Comparison of ENCODE assay signal across 8 cellular contexts in genomic region chr1:64471218-64471719, GRCh38. TPM values are rescaled to one million over a fixed set of nuclear protein-coding genes. Genes with fewer than 3 reads are reported as not detected.
DNase-seq lines count a peak whose midpoint lies in the region; TF ChIP-seq lines count a peak whose summit lies in the region.

No MANE protein-coding gene starts in this region.

- TF ChIP-seq POLR2A in erythroblast (IDR thresholded peaks at IDR 0.05; ENCODE audit: low read length) (no peak), uterus (IDR thresholded peaks at IDR 0.05) (no peak)

- H3K36me3 ChIP-seq in WERI-Rb-1 (no peaks in the 10 kb centered on the region), muscle layer of colon (ENCODE audit: insufficient read depth, low read length) (no peaks in the 10 kb centered on the region), uterus (no peaks in the 10 kb centered on the region)

- H3K27me3 ChIP-seq in WERI-Rb-1 (ENCODE audit: insufficient read depth, low read depth, severe bottlenecking) (no peaks in the 10 kb centered on the region), muscle layer of colon (ENCODE audit: control insufficient read depth in 1 of 2, insufficient read depth in 2 of 2, low read length in 2 of 2) (peaks cover 0 to 8% of the 10 kb centered on the region in 2 donors), uterus (no peaks in the 10 kb centered on the region)

- peaks cover 15% of the 10 kb centered on the region for H3K4me1 ChIP-seq in muscle layer of colon (ENCODE audit: insufficient read depth, low read length)
- no peaks in the 10 kb centered on the region for H3K4me1 ChIP-seq in uterus

- H3K9ac ChIP-seq in muscle layer of colon (ENCODE audit: low read length): no peak overlapping the region

- DNase-seq in NOMO-1 treated with dmso at 0.1 percent for 144 hours (lab: John Stamatoyannopoulos, UW; ENCODE audit: unreplicated experiment): peak; percentile 16
- no peak for DNase-seq in NOMO-1 (lab: John Stamatoyannopoulos, UW; ENCODE audit: unreplicated experiment in 2 of 2)
- peak; percentile 27 for DNase-seq in WERI-Rb-1
- DNase-seq in erythroblast (lab: John Stamatoyannopoulos, UW): peak; percentile 69 to 74
- peak; percentile 47 to 55 for DNase-seq in uterus
- DNase-seq in NCI-H1048 (lab: John Stamatoyannopoulos, UW): no peak
- DNase-seq in NOMO-1 treated with DMSO at 0.1 percent for 48 hours (lab: John Stamatoyannopoulos, UW; ENCODE audit: unreplicated experiment): no peak

- H3K27ac ChIP-seq in WERI-Rb-1: no peak overlapping the region
- H3K27ac ChIP-seq in muscle layer of colon (ENCODE audit: low read depth, low read length): no peak overlapping the region
- peak overlapping the region; percentile 92 to 96 for H3K27ac ChIP-seq in uterus

- no peak for TF ChIP-seq CTCF in WERI-Rb-1 (IDR thresholded peaks at IDR 0.05; ENCODE audit: low read depth, low read length)
- no peak for TF ChIP-seq CTCF in uterus (IDR thresholded peaks at IDR 0.05)

- H3K4me3 ChIP-seq in WERI-Rb-1 (ENCODE audit: low read depth, low read length): peak overlapping the region; percentile 84
- peak overlapping the region; percentile 58 to 73 for H3K4me3 ChIP-seq in muscle layer of colon (ENCODE audit: low read depth in 1 of 2, low read length in 2 of 2)
- peak overlapping the region; percentile 56 to 89 for H3K4me3 ChIP-seq in uterus

- H3K9me3 ChIP-seq in WERI-Rb-1 (ENCODE audit: severe bottlenecking) (no peaks in the 10 kb centered on the region), muscle layer of colon (ENCODE audit: low read length) (no peaks in the 10 kb centered on the region), uterus (no peaks in the 10 kb centered on the region)

- intact Hi-C loops in uterus (cut with DNase I; ENCODE audit: low total_unique reads): loop anchor here (10.0 kb wide), 2 partner anchors 174 to 534 kb away; no protein-coding TSS in a partner anchor

RNA-seq across cellular contexts. Expression of gene CACHD1, which starts 1.3 kb away (rescaled TPM):
- total RNA-seq in uterus: 10 to 100 TPM; 19.2 to 39.9 (median 28.8) TPM

Comparison
In these comparisons a context has a peak if more than half of its experiments do, and no peak if none do; other contexts are left out.
1. DNase-seq: peak in NOMO-1 treated with dmso at 0.1 percent for 144 hours (single experiment), WERI-Rb-1 (single experiment), erythroblast (2 of 2) and uterus (2 of 2); none in NOMO-1 (0 of 2), NCI-H1048 (single experiment) and NOMO-1 treated with DMSO at 0.1 percent for 48 hours (single experiment).
2. H3K27ac ChIP-seq: peak in uterus (2 of 2); none in WERI-Rb-1 (single experiment) and muscle layer of colon (single experiment).
3. Peak in every context shown above with its lines, with median percentiles within 50 percentile points of each other: H3K4me3 ChIP-seq.